Comparison of ENCODE assay signal across 8 cellular contexts in the genomic region with DNA sequence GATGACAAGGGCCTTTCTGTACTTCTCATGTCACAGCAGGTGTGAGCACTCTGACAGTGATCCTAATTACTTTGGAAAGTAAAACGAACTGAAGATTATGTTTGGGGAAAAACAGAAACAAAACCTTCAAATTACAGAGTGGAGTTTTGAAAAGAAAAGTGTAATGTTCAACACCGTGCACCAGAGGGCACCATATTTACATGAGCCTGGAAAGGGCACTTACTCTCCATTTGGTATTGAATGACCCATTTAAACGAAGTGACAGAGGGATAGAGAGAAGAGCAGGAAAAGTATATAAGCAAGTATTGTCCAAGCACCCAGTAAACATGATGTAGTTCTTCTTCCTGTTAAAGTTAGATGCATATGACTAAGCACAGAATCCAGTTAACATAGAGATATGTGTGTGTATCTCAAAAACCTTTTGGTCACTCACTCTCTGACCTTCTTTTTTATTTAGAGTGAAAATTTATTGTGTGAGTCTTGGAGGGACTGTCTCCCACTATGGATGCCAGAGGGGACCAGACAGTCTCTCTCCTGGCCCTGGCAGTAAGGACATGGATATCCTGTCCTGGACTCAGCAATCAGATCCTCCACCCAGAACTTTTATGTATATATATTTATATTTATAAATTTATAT. TPM values are rescaled to one million over a fixed set of nuclear protein-coding genes. Genes with fewer than 3 reads are reported as not detected.
DNase-seq lines count a peak whose midpoint lies in the region; ATAC-seq and TF ChIP-seq lines count a peak whose summit lies in the region.

No MANE protein-coding gene starts in this region.

- no peak overlapping the region for H3K27ac Mint-ChIP-seq in WTC11

- CTCF ChIA-PET in WTC11 (lab: Charles Lee), result no interaction called here

- intact Hi-C loops in sciatic nerve (cut with DNase I), result no loop called here

- peaks cover 19% of the 10 kb centered on the region for H3K9me3 Mint-ChIP-seq in WTC11

- H3K4me1 Mint-ChIP-seq in WTC11, result peaks cover 40% of the 10 kb centered on the region

- TF ChIP-seq CTCF in WTC11 (IDR thresholded peaks at IDR 0.05), result peak; percentile 57

- peak; percentile 49 for DNase-seq in stimulated activated CD4-positive, alpha-beta T cell treated with anti-CD3 and anti-CD28 coated beads, Interleukin-15, amount 100 ng/mL, for 24 hours
- no peak for DNase-seq in stimulated activated CD4-positive, alpha-beta T cell treated with anti-CD3 and anti-CD28 coated beads, Interleukin-4, amount 100 ng/mL, for 4 hours
- DNase-seq in NCI-H2171 treated with DMSO at 0.1 percent for 48 hours (lab: John Stamatoyannopoulos, UW), result peak; percentile 57
- DNase-seq in WTC11 (ENCODE audit: low spot score), result peak; percentile 22
- peak; percentile 51 for DNase-seq in germinal center (ENCODE audit: low spot score)
- no peak for DNase-seq in sciatic nerve (ENCODE audit: low spot score)

- H3K27me3 Mint-ChIP-seq in WTC11 (ENCODE audit: low read depth), result peaks cover 40% of the 10 kb centered on the region

- no peaks in the 10 kb centered on the region; the same call in 1 of the 2 replicates for H3K36me3 Mint-ChIP-seq in WTC11

- POLR2A ChIA-PET in WTC11 (lab: Charles Lee), result no interaction called here

- H3K4me3 Mint-ChIP-seq in WTC11, result no peak overlapping the region

- ATAC-seq in HG02759 (IDR thresholded peaks at IDR 0.05; ENCODE audit: unreplicated experiment), result peak; percentile 49
- ATAC-seq in WTC11, result peak; percentile 63
- ATAC-seq in sciatic nerve, result peak; percentile 62
- ATAC-seq in GM19467 (IDR thresholded peaks at IDR 0.05; ENCODE audit: unreplicated experiment), result no peak

TF ChIP-seq in WTC11, 78 proteins besides CTCF, POLR2A, EP300 and RAD21:
- TF ChIP-seq HMGA2 (CRISPR knock-in tag; IDR thresholded peaks at IDR 0.05) (peak; percentile 52; the same call in 1 of the 2 replicates), KAT7 (CRISPR knock-in tag; IDR thresholded peaks at IDR 0.05; ENCODE audit: borderline replicate concordance) (no peak)

RNA-seq across cellular contexts. Expression of a gene that starts 3.8 kb away (rescaled TPM):
- total RNA-seq in WTC11 (2021) (not detected in 3 replicates), sciatic nerve (not detected)

RNA-seq across cellular contexts. Expression of a gene that starts 45.7 kb away (rescaled TPM):
- total RNA-seq in WTC11 (2021) (not detected in 3 replicates), sciatic nerve (not detected)

RNA-seq across cellular contexts. Expression of a gene that starts 54.6 kb away (rescaled TPM):
- total RNA-seq in WTC11 (2021), result 240 to 284 TPM (median 269 TPM) in 3 replicates
- 1,285 TPM for total RNA-seq in sciatic nerve

Comparison
In these comparisons a context has a peak if more than half of its experiments do, and no peak if none do; other contexts are left out.
1. DNase-seq: peak in stimulated activated CD4-positive, alpha-beta T cell treated with anti-CD3 and anti-CD28 coated beads, Interleukin-15, amount 100 ng/mL, for 24 hours (single experiment), NCI-H2171 treated with DMSO at 0.1 percent for 48 hours (single experiment), WTC11 (single experiment) and germinal center (single experiment); none in stimulated activated CD4-positive, alpha-beta T cell treated with anti-CD3 and anti-CD28 coated beads, Interleukin-4, amount 100 ng/mL, for 4 hours (0 of 2) and sciatic nerve (single experiment).